Comparison of ENCODE assay signal across 14 cellular contexts in the genomic region with DNA sequence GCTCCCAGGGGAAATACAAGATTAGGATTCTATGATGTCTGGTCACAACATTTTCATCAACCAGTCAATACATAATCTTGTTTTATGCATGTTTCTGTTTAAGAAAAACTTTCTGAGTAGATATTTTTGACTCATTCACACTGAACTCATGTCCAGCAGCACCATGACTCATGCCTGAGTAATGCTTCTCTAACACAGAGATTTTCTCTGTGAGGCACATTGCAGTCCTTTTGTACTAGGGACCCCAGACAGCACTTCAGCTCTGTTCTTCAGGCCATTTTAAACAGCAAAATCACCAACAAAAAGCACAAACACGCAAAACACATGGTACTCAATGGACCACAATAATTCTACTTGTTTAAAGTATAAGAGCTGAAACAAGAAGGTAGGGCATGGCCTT.
DNase-seq lines count a peak whose midpoint lies in the region; ATAC-seq and TF ChIP-seq lines count a peak whose summit lies in the region.
"Had no signal": no experiment of that assay in that cellular context is flagged by ENCODE, and none has a peak within 500 bp of the region (broad histone marks: within the 10 kb centered on the region; RNA-seq: fewer than 3 reads in every experiment).

No MANE protein-coding gene starts in this region.

- DNase-seq in COLO829 (ENCODE audit: low spot score), result peak; percentile 71
- peak; percentile 21 for DNase-seq in NOMO-1 treated with dmso at 0.1 percent for 144 hours (lab: John Stamatoyannopoulos, UW; ENCODE audit: unreplicated experiment)
- DNase-seq in epidermal melanocyte (ENCODE audit: insufficient read length, low spot score), result peak; percentile 32
- no peak for DNase-seq in neural progenitor cell (ENCODE audit: low spot score)
- no peak for DNase-seq in sigmoid colon
- DNase-seq in ecto neural progenitor cell (ENCODE audit: low spot score), result no peak
- no peak for DNase-seq in activated CD4-positive, alpha-beta memory T cell treated with anti-CD3 and anti-CD28 coated beads for 36 hours
- DNase-seq: activated CD8-positive, alpha-beta memory T cell treated with anti-CD3 and anti-CD28 coated beads, Interleukin-2, amount 50 U/mL, for 48 hours; NCI-H2081 treated with DMSO at 0.1 percent for 48 hours; T-cell had no signal

- H3K27ac ChIP-seq in neural progenitor cell (no peak overlapping the region), sigmoid colon (peak overlapping the region in 1 of 4 donors; percentile 49)
- H3K27ac ChIP-seq: suprapubic skin had no signal

- peaks cover 40% of the 10 kb centered on the region for H3K9me3 Mint-ChIP-seq in neural progenitor cell
- H3K9me3 Mint-ChIP-seq in activated CD4-positive, alpha-beta memory T cell treated with anti-CD3 and anti-CD28 coated beads for 36 hours, result peaks cover 11% of the 10 kb centered on the region

- TF ChIP-seq CTCF in neural progenitor cell (IDR thresholded peaks at IDR 0.05) (no peak), sigmoid colon (IDR thresholded peaks at IDR 0.05) (no peak)

- no peaks in the 10 kb centered on the region for H3K27me3 ChIP-seq in neural progenitor cell
- H3K27me3 ChIP-seq in sigmoid colon, result no peaks in the 10 kb centered on the region
- H3K27me3 ChIP-seq: suprapubic skin had no signal

- H3K4me1 Mint-ChIP-seq in neural progenitor cell, result peaks cover 14% of the 10 kb centered on the region
- no peaks in the 10 kb centered on the region for H3K4me1 Mint-ChIP-seq in activated CD4-positive, alpha-beta memory T cell treated with anti-CD3 and anti-CD28 coated beads for 36 hours (ENCODE audit: low read depth)
- H3K4me1 Mint-ChIP-seq: T-cell had no signal

- H2AFZ ChIP-seq in neural progenitor cell (replicated peaks), result no peak overlapping the region

- H3K79me2 ChIP-seq in neural progenitor cell (ENCODE audit: low read depth), result no peaks in the 10 kb centered on the region

- POLR2A ChIA-PET in activated CD4-positive, alpha-beta memory T cell treated with anti-CD3 and anti-CD28 coated beads for 36 hours (lab: Charles Lee), result no interaction called here

- H3K4me3 Mint-ChIP-seq in neural progenitor cell, result no peak overlapping the region
- H3K4me3 Mint-ChIP-seq in activated CD4-positive, alpha-beta memory T cell treated with anti-CD3 and anti-CD28 coated beads for 36 hours, result no peak overlapping the region
- H3K4me3 Mint-ChIP-seq: T-cell had no signal

- no peak overlapping the region for H3K9ac ChIP-seq in neural progenitor cell

- WGBS in sigmoid colon, 2 donors, result 71 to 77% methylated on average over 1 of the region's 1 CpG

- no peaks in the 10 kb centered on the region for H3K36me3 ChIP-seq in neural progenitor cell
- H3K36me3 ChIP-seq in sigmoid colon, result no peaks in the 10 kb centered on the region
- H3K36me3 ChIP-seq: HAP-1, suprapubic skin had no signal

- peaks cover 6% of the 10 kb centered on the region for H3K36me3 Mint-ChIP-seq in neural progenitor cell
- peaks cover 1% of the 10 kb centered on the region for H3K36me3 Mint-ChIP-seq in activated CD4-positive, alpha-beta memory T cell treated with anti-CD3 and anti-CD28 coated beads for 36 hours
- H3K36me3 Mint-ChIP-seq: T-cell had no signal

- intact Hi-C loops in sigmoid colon (cut with DNase I), result no loop called here
- intact Hi-C loops in activated CD4-positive, alpha-beta memory T cell treated with anti-CD3 and anti-CD28 coated beads for 36 hours (cut with micrococcal nuclease), result no loop called here

- H3K27ac Mint-ChIP-seq in neural progenitor cell, result peak overlapping the region; percentile 46
- H3K27ac Mint-ChIP-seq in activated CD4-positive, alpha-beta memory T cell treated with anti-CD3 and anti-CD28 coated beads for 36 hours, result no peak overlapping the region
- H3K27ac Mint-ChIP-seq: T-cell had no signal

- no peak for ATAC-seq in HG02798 (IDR thresholded peaks at IDR 0.05; ENCODE audit: poor library complexity, unreplicated experiment)
- ATAC-seq: T-cell had no signal

- H3K27me3 Mint-ChIP-seq in neural progenitor cell (ENCODE audit: insufficient read depth, low read depth), result peaks cover 9% of the 10 kb centered on the region
- no peaks in the 10 kb centered on the region for H3K27me3 Mint-ChIP-seq in activated CD4-positive, alpha-beta memory T cell treated with anti-CD3 and anti-CD28 coated beads for 36 hours

- H3F3A ChIP-seq in neural progenitor cell (ENCODE audit: low read depth), result no peaks in the 10 kb centered on the region

- H4K20me1 ChIP-seq in neural progenitor cell (ENCODE audit: low read depth), result no peaks in the 10 kb centered on the region

- H3K9me3 ChIP-seq in neural progenitor cell (ENCODE audit: low read depth) (no peaks in the 10 kb centered on the region), sigmoid colon (no peaks in the 10 kb centered on the region)
- H3K9me3 ChIP-seq: Caco-2, HAP-1, suprapubic skin had no signal

- no peak overlapping the region for H3K4me2 ChIP-seq in neural progenitor cell

- no peak for TF ChIP-seq POLR2A in sigmoid colon (IDR thresholded peaks at IDR 0.05)

- TF ChIP-seq EP300 in sigmoid colon (IDR thresholded peaks at IDR 0.05), result no peak

- no peaks in the 10 kb centered on the region for H3K4me1 ChIP-seq in neural progenitor cell
- no peaks in the 10 kb centered on the region for H3K4me1 ChIP-seq in sigmoid colon
- H3K4me1 ChIP-seq: HAP-1, suprapubic skin had no signal

- CTCF ChIA-PET in activated CD4-positive, alpha-beta memory T cell treated with anti-CD3 and anti-CD28 coated beads for 36 hours (lab: Charles Lee), result no interaction called here

- no peak overlapping the region for H3K4me3 ChIP-seq in neural progenitor cell
- H3K4me3 ChIP-seq in sigmoid colon, result no peak overlapping the region
- H3K4me3 ChIP-seq: HAP-1, suprapubic skin had no signal

Comparison
In these comparisons a context has a peak if more than half of its experiments do, and no peak if none do; other contexts are left out.
1. DNase-seq: peak in COLO829 (single experiment), NOMO-1 treated with dmso at 0.1 percent for 144 hours (single experiment) and epidermal melanocyte (single experiment); none in neural progenitor cell (single experiment), sigmoid colon (single experiment), ecto neural progenitor cell (single experiment) and activated CD4-positive, alpha-beta memory T cell treated with anti-CD3 and anti-CD28 coated beads for 36 hours (single experiment).